ENCODE assay signal across 1 cellular context in the genomic region with DNA sequence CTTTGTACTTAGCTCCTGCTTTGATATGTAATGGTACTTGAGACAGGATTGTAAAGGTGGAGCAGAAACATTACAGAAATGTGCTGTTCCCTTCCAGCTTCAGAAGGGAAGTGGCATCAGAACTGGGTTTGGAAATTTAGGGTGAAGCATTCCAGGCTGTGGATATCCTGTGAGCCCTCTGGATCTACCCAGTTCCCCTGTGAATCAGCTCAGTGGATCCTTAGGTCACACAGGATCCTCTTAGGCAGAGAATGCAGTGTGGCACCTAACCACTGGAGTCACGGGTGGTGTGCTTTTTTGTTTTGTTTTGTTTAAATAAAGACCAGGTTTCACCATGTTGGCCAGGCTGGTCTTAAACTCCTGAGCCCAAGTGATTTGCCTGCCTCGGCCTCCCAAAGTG.
TF ChIP-seq lines count a peak whose summit lies in the region.

No MANE protein-coding gene starts in this region.

TF ChIP-seq in WTC11, 78 proteins besides CTCF, POLR2A, EP300 and RAD21 (continued from another document):
- TF ChIP-seq, protein P1, sequence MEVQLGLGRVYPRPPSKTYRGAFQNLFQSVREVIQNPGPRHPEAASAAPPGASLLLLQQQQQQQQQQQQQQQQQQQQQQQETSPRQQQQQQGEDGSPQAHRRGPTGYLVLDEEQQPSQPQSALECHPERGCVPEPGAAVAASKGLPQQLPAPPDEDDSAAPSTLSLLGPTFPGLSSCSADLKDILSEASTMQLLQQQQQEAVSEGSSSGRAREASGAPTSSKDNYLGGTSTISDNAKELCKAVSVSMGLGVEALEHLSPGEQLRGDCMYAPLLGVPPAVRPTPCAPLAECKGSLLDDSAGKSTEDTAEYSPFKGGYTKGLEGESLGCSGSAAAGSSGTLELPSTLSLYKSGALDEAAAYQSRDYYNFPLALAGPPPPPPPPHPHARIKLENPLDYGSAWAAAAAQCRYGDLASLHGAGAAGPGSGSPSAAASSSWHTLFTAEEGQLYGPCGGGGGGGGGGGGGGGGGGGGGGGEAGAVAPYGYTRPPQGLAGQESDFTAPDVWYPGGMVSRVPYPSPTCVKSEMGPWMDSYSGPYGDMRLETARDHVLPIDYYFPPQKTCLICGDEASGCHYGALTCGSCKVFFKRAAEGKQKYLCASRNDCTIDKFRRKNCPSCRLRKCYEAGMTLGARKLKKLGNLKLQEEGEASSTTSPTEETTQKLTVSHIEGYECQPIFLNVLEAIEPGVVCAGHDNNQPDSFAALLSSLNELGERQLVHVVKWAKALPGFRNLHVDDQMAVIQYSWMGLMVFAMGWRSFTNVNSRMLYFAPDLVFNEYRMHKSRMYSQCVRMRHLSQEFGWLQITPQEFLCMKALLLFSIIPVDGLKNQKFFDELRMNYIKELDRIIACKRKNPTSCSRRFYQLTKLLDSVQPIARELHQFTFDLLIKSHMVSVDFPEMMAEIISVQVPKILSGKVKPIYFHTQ (CRISPR knock-in tag; IDR thresholded peaks at IDR 0.05), result no peak
- TF ChIP-seq ZNF396 (CRISPR knock-in tag; IDR thresholded peaks at IDR 0.05; ENCODE audit: borderline replicate concordance) (no peak), STAT6 (CRISPR knock-in tag; conservative IDR thresholded peaks at IDR 0.05; ENCODE audit: low read depth) (no peak), EMX1 (CRISPR knock-in tag; IDR thresholded peaks at IDR 0.05) (no peak), ELF4 (CRISPR knock-in tag; IDR thresholded peaks at IDR 0.05; ENCODE audit: low read depth) (no peak)
- TF ChIP-seq, protein P2, sequence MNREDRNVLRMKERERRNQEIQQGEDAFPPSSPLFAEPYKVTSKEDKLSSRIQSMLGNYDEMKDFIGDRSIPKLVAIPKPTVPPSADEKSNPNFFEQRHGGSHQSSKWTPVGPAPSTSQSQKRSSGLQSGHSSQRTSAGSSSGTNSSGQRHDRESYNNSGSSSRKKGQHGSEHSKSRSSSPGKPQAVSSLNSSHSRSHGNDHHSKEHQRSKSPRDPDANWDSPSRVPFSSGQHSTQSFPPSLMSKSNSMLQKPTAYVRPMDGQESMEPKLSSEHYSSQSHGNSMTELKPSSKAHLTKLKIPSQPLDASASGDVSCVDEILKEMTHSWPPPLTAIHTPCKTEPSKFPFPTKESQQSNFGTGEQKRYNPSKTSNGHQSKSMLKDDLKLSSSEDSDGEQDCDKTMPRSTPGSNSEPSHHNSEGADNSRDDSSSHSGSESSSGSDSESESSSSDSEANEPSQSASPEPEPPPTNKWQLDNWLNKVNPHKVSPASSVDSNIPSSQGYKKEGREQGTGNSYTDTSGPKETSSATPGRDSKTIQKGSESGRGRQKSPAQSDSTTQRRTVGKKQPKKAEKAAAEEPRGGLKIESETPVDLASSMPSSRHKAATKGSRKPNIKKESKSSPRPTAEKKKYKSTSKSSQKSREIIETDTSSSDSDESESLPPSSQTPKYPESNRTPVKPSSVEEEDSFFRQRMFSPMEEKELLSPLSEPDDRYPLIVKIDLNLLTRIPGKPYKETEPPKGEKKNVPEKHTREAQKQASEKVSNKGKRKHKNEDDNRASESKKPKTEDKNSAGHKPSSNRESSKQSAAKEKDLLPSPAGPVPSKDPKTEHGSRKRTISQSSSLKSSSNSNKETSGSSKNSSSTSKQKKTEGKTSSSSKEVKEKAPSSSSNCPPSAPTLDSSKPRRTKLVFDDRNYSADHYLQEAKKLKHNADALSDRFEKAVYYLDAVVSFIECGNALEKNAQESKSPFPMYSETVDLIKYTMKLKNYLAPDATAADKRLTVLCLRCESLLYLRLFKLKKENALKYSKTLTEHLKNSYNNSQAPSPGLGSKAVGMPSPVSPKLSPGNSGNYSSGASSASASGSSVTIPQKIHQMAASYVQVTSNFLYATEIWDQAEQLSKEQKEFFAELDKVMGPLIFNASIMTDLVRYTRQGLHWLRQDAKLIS (CRISPR knock-in tag; IDR thresholded peaks at IDR 0.05; ENCODE audit: borderline replicate concordance), result no peak
- TF ChIP-seq, protein P3, sequence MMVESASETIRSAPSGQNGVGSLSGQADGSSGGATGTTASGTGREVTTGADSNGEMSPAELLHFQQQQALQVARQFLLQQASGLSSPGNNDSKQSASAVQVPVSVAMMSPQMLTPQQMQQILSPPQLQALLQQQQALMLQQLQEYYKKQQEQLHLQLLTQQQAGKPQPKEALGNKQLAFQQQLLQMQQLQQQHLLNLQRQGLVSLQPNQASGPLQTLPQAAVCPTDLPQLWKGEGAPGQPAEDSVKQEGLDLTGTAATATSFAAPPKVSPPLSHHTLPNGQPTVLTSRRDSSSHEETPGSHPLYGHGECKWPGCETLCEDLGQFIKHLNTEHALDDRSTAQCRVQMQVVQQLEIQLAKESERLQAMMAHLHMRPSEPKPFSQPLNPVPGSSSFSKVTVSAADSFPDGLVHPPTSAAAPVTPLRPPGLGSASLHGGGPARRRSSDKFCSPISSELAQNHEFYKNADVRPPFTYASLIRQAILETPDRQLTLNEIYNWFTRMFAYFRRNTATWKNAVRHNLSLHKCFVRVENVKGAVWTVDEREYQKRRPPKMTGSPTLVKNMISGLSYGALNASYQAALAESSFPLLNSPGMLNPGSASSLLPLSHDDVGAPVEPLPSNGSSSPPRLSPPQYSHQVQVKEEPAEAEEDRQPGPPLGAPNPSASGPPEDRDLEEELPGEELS (CRISPR knock-in tag; IDR thresholded peaks at IDR 0.05), result no peak
- TF ChIP-seq, protein P4, sequence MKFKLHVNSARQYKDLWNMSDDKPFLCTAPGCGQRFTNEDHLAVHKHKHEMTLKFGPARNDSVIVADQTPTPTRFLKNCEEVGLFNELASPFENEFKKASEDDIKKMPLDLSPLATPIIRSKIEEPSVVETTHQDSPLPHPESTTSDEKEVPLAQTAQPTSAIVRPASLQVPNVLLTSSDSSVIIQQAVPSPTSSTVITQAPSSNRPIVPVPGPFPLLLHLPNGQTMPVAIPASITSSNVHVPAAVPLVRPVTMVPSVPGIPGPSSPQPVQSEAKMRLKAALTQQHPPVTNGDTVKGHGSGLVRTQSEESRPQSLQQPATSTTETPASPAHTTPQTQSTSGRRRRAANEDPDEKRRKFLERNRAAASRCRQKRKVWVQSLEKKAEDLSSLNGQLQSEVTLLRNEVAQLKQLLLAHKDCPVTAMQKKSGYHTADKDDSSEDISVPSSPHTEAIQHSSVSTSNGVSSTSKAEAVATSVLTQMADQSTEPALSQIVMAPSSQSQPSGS (CRISPR knock-in tag; IDR thresholded peaks at IDR 0.05; ENCODE audit: borderline replicate concordance, low read depth), result no peak
